13 cellular contexts compared by ENCODE assay signal in genomic region chr12:105092336-105092735, GRCh38. TPM values are rescaled to one million over a fixed set of nuclear protein-coding genes. Genes with fewer than 3 reads are reported as not detected.
DNase-seq lines count a peak whose midpoint lies in the region; ATAC-seq and TF ChIP-seq lines count a peak whose summit lies in the region.
"Had no signal": no experiment of that assay in that cellular context is flagged by ENCODE, and none has a peak within 500 bp of the region (broad histone marks: within the 10 kb centered on the region; RNA-seq: fewer than 3 reads in every experiment).

No MANE protein-coding gene starts in this region.

- no peak overlapping the region for H3K4me3 Mint-ChIP-seq in stimulated activated naive CD8-positive, alpha-beta T cell treated with anti-CD3 and anti-CD28 coated beads, Interleukin-15, Interleukin-2, amounts not matched to agents 100 ng/mL and 50 ng/mL, for 24 hours
- H3K4me3 Mint-ChIP-seq: activated CD4-positive, alpha-beta T cell treated with anti-CD3 and anti-CD28 coated beads, Interleukin-2, amount 10 ng/mL, durations not matched to agents 24 days and 14 days; central memory CD8-positive, alpha-beta T cell had no signal

- TF ChIP-seq CTCF in breast epithelium (IDR thresholded peaks at IDR 0.05) = peak in 2 of 3 donors; percentile 22 to 46

- no peaks in the 10 kb centered on the region for H3K4me1 Mint-ChIP-seq in stimulated activated naive CD8-positive, alpha-beta T cell treated with anti-CD3 and anti-CD28 coated beads, Interleukin-15, Interleukin-2, amounts not matched to agents 100 ng/mL and 50 ng/mL, for 24 hours (ENCODE audit: low read depth)
- H3K4me1 Mint-ChIP-seq: activated CD4-positive, alpha-beta T cell treated with anti-CD3 and anti-CD28 coated beads, Interleukin-2, amount 10 ng/mL, durations not matched to agents 24 days and 14 days; central memory CD8-positive, alpha-beta T cell had no signal

- H3K4me1 ChIP-seq in breast epithelium = no peaks in the 10 kb centered on the region

- peak overlapping the region in 2 of 3 donors; percentile 38 to 58 for H3K4me3 ChIP-seq in breast epithelium

- H3K27ac Mint-ChIP-seq in stimulated activated naive CD8-positive, alpha-beta T cell treated with anti-CD3 and anti-CD28 coated beads, Interleukin-15, Interleukin-2, amounts not matched to agents 100 ng/mL and 50 ng/mL, for 24 hours = peak overlapping the region; percentile 11
- H3K27ac Mint-ChIP-seq: activated CD4-positive, alpha-beta T cell treated with anti-CD3 and anti-CD28 coated beads, Interleukin-2, amount 10 ng/mL, durations not matched to agents 24 days and 14 days; activated T-helper 2 cell treated with anti-CD3 and anti-CD28 coated beads, Interferon-gamma antibody, Interleukin-2, Interleukin-4, amounts not matched to agents 10 μg/mL and 5 μg/mL and 100 μg/mL, durations not matched to agents 14 hours and 24 hours and 36 hours had no signal

- no peaks in the 10 kb centered on the region for H3K36me3 Mint-ChIP-seq in stimulated activated naive CD8-positive, alpha-beta T cell treated with anti-CD3 and anti-CD28 coated beads, Interleukin-15, Interleukin-2, amounts not matched to agents 100 ng/mL and 50 ng/mL, for 24 hours (ENCODE audit: low read depth)

- DNase-seq in stimulated activated naive CD8-positive, alpha-beta T cell treated with anti-CD3 and anti-CD28 coated beads, Interleukin-15, Interleukin-2, amounts not matched to agents 100 U/mL and 50 U/mL, for 24 hours = no peak
- DNase-seq in breast epithelium (ENCODE audit: low spot score in 2 of 2) (peak in 1 of 2 donors; percentile 76), islet precursor cell (peak; percentile 86), Ammon's horn (ENCODE audit: low spot score) (no peak)
- DNase-seq: activated CD4-positive, alpha-beta T cell treated with anti-CD3 and anti-CD28 coated beads, Interleukin-2, amount 10 ng/mL, durations not matched to agents 24 days and 14 days; NK-92 treated with Interleukin-12 subunit alpha and Interleukin-12 subunit beta, amount 100 ng/mL, for 24 hours; substantia nigra had no signal

- peaks cover 0 to 6% of the 10 kb centered on the region in 2 donors for H3K9me3 ChIP-seq in breast epithelium

- no peak for ATAC-seq in stimulated activated naive CD8-positive, alpha-beta T cell treated with anti-CD3 and anti-CD28 coated beads, Interleukin-15, Interleukin-2, amounts not matched to agents 100 U/mL and 50 U/mL, for 24 hours
- ATAC-seq in HG02884 (IDR thresholded peaks at IDR 0.05; ENCODE audit: unreplicated experiment) (no peak), HG02885 (IDR thresholded peaks at IDR 0.05; ENCODE audit: poor library complexity, unreplicated experiment) (no peak), HG03139 (IDR thresholded peaks at IDR 0.05; ENCODE audit: unreplicated experiment) (no peak)

- H3K36me3 ChIP-seq in breast epithelium = no peaks in the 10 kb centered on the region

- H3K9me3 Mint-ChIP-seq in stimulated activated naive CD8-positive, alpha-beta T cell treated with anti-CD3 and anti-CD28 coated beads, Interleukin-15, Interleukin-2, amounts not matched to agents 100 ng/mL and 50 ng/mL, for 24 hours = peaks cover 10% of the 10 kb centered on the region

- no peaks in the 10 kb centered on the region for H3K27me3 ChIP-seq in breast epithelium

- intact Hi-C loops in breast epithelium (cut with DNase I; ENCODE audit: low total_unique reads) = no loop called here

- TF ChIP-seq POLR2A in breast epithelium (IDR thresholded peaks at IDR 0.05) = no peak

- H3K27me3 Mint-ChIP-seq in stimulated activated naive CD8-positive, alpha-beta T cell treated with anti-CD3 and anti-CD28 coated beads, Interleukin-15, Interleukin-2, amounts not matched to agents 100 ng/mL and 50 ng/mL, for 24 hours = peaks cover 12% of the 10 kb centered on the region

- peak overlapping the region; percentile 60 to 80 for H3K27ac ChIP-seq in breast epithelium

RNA-seq across cellular contexts. Expression of gene ALDH1L2, which starts 8.1 kb away (rescaled TPM):
- 1 to 10 TPM; 2.3 to 7.8 (median 6.7) TPM for total RNA-seq in breast epithelium

RNA-seq across cellular contexts. Expression of gene WASHC4, which starts 15.2 kb away (rescaled TPM):
- 10 to 100 TPM; 65.6 to 90.3 (median 88.2) TPM for total RNA-seq in breast epithelium
